Comparison of ENCODE assay signal across 1 cellular context in the genomic region with DNA sequence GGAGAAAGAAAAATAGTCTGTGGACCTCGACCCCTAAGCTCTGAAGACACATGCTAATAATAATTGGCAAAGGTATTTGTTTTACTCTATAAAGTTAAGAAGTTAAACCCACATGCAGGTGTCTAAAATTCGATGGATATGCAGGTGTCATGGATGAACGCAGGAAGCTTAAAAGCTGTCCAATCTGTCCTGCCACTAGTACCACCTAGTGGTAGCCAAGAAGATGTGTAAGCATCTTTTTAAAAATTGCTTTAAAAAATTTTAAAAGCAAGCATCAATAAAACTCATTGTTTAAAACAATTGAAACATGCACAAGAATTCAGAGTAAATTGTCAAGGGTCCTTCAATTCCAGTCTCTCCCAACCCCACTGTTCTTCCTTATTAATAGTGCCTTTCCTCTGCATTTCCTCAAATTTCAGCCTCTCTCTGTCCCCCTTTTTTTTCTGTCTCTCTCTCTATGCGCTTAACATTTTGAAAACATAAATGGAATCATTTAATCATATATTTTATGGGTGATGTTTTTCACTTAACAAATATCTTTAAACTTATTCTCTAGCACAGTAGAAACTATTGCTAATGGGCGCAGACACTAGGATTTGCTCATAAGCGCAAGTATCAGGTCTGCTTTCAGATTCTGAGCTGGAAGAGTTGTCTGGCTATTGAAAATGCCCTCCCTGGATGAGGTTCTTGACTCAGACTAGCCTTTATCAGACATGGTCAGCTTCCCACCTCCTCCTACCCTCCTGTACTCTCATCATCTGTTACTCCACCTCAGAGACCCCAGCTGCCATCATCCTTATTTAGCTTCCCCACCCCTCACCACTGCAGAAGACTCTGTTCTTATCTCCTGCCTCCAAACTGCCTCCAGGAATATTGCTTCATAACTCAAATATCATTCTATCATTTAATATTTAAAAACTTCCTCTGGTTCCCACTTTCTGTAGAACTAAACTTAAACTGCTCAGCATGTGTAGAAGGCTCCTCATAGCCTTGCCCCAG.
TF ChIP-seq lines count a peak whose summit lies in the region.

No MANE protein-coding gene starts in this region.

TF ChIP-seq in endothelial cell of umbilical vein, 7 proteins besides CTCF, POLR2A, EP300 and RAD21:
- TF ChIP-seq MYC (IDR thresholded peaks at IDR 0.05; ENCODE audit: low read depth, low read length): no peak
- no peak for TF ChIP-seq FOS (IDR thresholded peaks at IDR 0.05; ENCODE audit: borderline replicate concordance, insufficient read depth, low read length)
- TF ChIP-seq POLR2AphosphoS5 (IDR thresholded peaks at IDR 0.05; ENCODE audit: insufficient read depth, low read depth, low read length): no peak
- no peak for TF ChIP-seq JUN (IDR thresholded peaks at IDR 0.05; ENCODE audit: borderline replicate concordance, insufficient read depth, insufficient read length, low read depth)
- TF ChIP-seq GATA2 (IDR thresholded peaks at IDR 0.05; ENCODE audit: insufficient read depth, insufficient read length, low read depth, low read length): no peak
- TF ChIP-seq EZH2 (IDR thresholded peaks at IDR 0.05; ENCODE audit: borderline replicate concordance, low read depth, low read length, severe bottlenecking): no peak
- TF ChIP-seq, protein P1, sequence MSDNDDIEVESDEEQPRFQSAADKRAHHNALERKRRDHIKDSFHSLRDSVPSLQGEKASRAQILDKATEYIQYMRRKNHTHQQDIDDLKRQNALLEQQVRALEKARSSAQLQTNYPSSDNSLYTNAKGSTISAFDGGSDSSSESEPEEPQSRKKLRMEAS (IDR thresholded peaks at IDR 0.05; ENCODE audit: insufficient read depth, insufficient read length): no peak
